In genomic region chr17:35612924-35613521, GRCh38 we compare ENCODE assay signal across 9 cellular contexts. TPM values are rescaled to one million over a fixed set of nuclear protein-coding genes. Genes with fewer than 3 reads are reported as not detected.
DNase-seq lines count a peak whose midpoint lies in the region; ATAC-seq, FAIRE-seq and TF ChIP-seq lines count a peak whose summit lies in the region.
"Had no signal": no experiment of that assay in that cellular context is flagged by ENCODE, and none has a peak within 500 bp of the region (broad histone marks: within the 10 kb centered on the region; RNA-seq: fewer than 3 reads in every experiment).

No MANE protein-coding gene starts in this region.

- H3K4me1 Mint-ChIP-seq in naive thymus-derived CD8-positive, alpha-beta T cell, result peaks cover 0 to 9% (median 4%) of the 10 kb centered on the region in 4 donors

- peak overlapping the region in 1 of 10 donors; percentile 34 for H3K27ac Mint-ChIP-seq in naive thymus-derived CD8-positive, alpha-beta T cell

- no peaks in the 10 kb centered on the region for H3K9me3 Mint-ChIP-seq in naive thymus-derived CD8-positive, alpha-beta T cell

- H3K9me3 ChIP-seq in MG63, result no peaks in the 10 kb centered on the region
- H3K9me3 ChIP-seq: BLaER1 had no signal

- peak; percentile 35 to 42 for ATAC-seq in naive thymus-derived CD8-positive, alpha-beta T cell

- no peak overlapping the region for H3K4me3 Mint-ChIP-seq in naive thymus-derived CD8-positive, alpha-beta T cell

- no peaks in the 10 kb centered on the region for H3K27me3 Mint-ChIP-seq in naive thymus-derived CD8-positive, alpha-beta T cell

- TF ChIP-seq CTCF in epithelial cell of esophagus (IDR thresholded peaks at IDR 0.05; ENCODE audit: insufficient read depth, low read depth, low read length, missing control alignments), result peak; percentile 73

- no peaks in the 10 kb centered on the region for H3K27me3 ChIP-seq in MG63
- H3K27me3 ChIP-seq: BLaER1 had no signal

- H3K4me3 ChIP-seq in MG63 (no peak overlapping the region), epithelial cell of esophagus (ENCODE audit: low read length) (no peak overlapping the region)
- H3K4me3 ChIP-seq: BLaER1 had no signal

- peak; percentile 86 for FAIRE-seq in TTC549 (lab: Jason Lieb, UNC)

- H3K36me3 ChIP-seq in MG63, result peaks cover 31% of the 10 kb centered on the region

- peaks cover 0 to 54% (median 3%) of the 10 kb centered on the region in 3 donors for H3K36me3 Mint-ChIP-seq in naive thymus-derived CD8-positive, alpha-beta T cell

- POLR2A ChIA-PET in naive thymus-derived CD8-positive, alpha-beta T cell (lab: Charles Lee), result interaction anchor here (0.7 to 1.3 kb wide), 3 partner anchors 17 to 196 kb away, joined by 3 to 4 read pairs (median 4); partner anchors contain the start of genes PEX12 and TAF15

- peak; percentile 38 for DNase-seq in NCI-H146 (lab: John Stamatoyannopoulos, UW)
- DNase-seq in NCI-H146 treated with DMSO at 0.1 percent for 48 hours (lab: John Stamatoyannopoulos, UW; ENCODE audit: unreplicated experiment), result no peak
- peak; percentile 22 for DNase-seq in MG63
- peak; percentile 56 for DNase-seq in epithelial cell of esophagus (ENCODE audit: low read depth)
- DNase-seq in naive thymus-derived CD8-positive, alpha-beta T cell, result peak in 9 of 10 donors; percentile 4 to 62 (median 26)
- DNase-seq in T-helper 9 cell, result no peak
- DNase-seq in activated CD4-positive, CD25-positive, alpha-beta regulatory T cell (lab: John Stamatoyannopoulos, UW), result no peak

RNA-seq across cellular contexts. Expression of gene AP2B1, which starts 25.9 kb away (rescaled TPM):
- 52.9 and 65.0 TPM in 2 replicates for total RNA-seq in MG63 (2014; rRNA removed; shearing (Covaris generic); ENCODE audit: low replicate concordance)
- 100 to 1,000 TPM; 140 to 150 TPM for total RNA-seq in naive thymus-derived CD8-positive, alpha-beta T cell
- 10 to 100 TPM; 50.3 to 65.7 (median 52.0) TPM for polyA plus RNA-seq in naive thymus-derived CD8-positive, alpha-beta T cell

RNA-seq across cellular contexts. Expression of gene PEX12, which starts 34.7 kb away (rescaled TPM):
- 3.9 and 6.1 TPM in 2 replicates for total RNA-seq in MG63 (2014; rRNA removed; shearing (Covaris generic); ENCODE audit: low replicate concordance)
- 1 to 10 TPM; 6.8 TPM for total RNA-seq in naive thymus-derived CD8-positive, alpha-beta T cell
- 1 to 10 TPM; 1.7 to 2.5 (median 1.9) TPM for polyA plus RNA-seq in naive thymus-derived CD8-positive, alpha-beta T cell

RNA-seq across cellular contexts. Expression of gene SLFN14, which starts 52.4 kb away (rescaled TPM):
- not detected in 2 replicates for total RNA-seq in MG63 (2014; rRNA removed; shearing (Covaris generic); ENCODE audit: low replicate concordance)
- total RNA-seq in naive thymus-derived CD8-positive, alpha-beta T cell, result not detected
- polyA plus RNA-seq in naive thymus-derived CD8-positive, alpha-beta T cell, result under 1 TPM; 0.06 to 0.33 (median 0.13) TPM

Comparison
In these comparisons a context has a peak if more than half of its experiments do, and no peak if none do; other contexts are left out.
1. DNase-seq: peak in NCI-H146 (single experiment), MG63 (single experiment), epithelial cell of esophagus (single experiment) and naive thymus-derived CD8-positive, alpha-beta T cell (9 of 10); none in NCI-H146 treated with DMSO at 0.1 percent for 48 hours (single experiment), T-helper 9 cell (single experiment) and activated CD4-positive, CD25-positive, alpha-beta regulatory T cell (0 of 4).